8 cellular contexts compared by ENCODE assay signal in the genomic region with DNA sequence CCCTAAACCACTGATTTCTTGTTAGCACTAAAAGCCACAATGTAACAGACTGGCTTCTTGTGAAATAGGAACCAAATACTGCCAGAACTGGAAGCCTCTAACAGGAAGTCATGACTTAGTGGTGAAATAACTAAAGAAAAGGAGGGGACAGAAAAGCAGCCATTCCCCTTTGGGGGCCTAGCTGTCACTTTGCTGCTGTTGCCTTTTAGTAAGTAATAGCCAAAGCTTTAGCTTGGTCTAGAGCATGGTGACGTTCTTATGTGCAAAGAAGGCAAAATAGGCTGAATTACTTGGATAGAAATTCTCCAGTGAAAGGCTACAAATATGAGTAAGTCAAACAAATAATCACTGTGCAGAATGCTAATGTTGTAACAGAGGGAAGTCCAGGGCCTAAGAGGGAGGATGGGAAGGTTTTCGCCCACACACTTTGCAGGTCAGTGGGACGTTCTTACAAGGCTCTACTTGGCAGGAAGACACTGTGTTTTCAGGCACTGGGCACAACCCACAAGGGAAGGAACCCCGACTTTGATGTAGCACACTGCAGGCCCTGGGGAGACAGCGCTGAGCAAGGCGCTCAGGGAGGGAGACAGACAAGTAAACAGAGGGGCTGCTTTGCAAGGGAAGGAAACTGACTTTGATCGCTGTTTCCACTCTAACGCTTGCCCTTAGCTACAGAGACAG. TPM values are rescaled to one million over a fixed set of nuclear protein-coding genes. Genes with fewer than 3 reads are reported as not detected.
DNase-seq lines count a peak whose midpoint lies in the region; ATAC-seq and TF ChIP-seq lines count a peak whose summit lies in the region.

No MANE protein-coding gene starts in this region.

- TF ChIP-seq CTCF in progenitor cell of endocrine pancreas (IDR thresholded peaks at IDR 0.05; ENCODE audit: unreplicated experiment), result no peak

- ATAC-seq in GM21786 (IDR thresholded peaks at IDR 0.05; ENCODE audit: unreplicated experiment) (peak; percentile 41), GM19455 (IDR thresholded peaks at IDR 0.05; ENCODE audit: unreplicated experiment) (no peak)

- peaks cover 19% of the 10 kb centered on the region for H3K9me3 Mint-ChIP-seq in progenitor cell of endocrine pancreas (ENCODE audit: low read depth)

- H3K4me2 ChIP-seq in trophoblast cell (ENCODE audit: low read length), result no peak overlapping the region

- no peaks in the 10 kb centered on the region for H3K4me1 Mint-ChIP-seq in progenitor cell of endocrine pancreas (ENCODE audit: low read depth)

- H3K79me1 ChIP-seq in trophoblast cell (ENCODE audit: low read length), result no peaks in the 10 kb centered on the region

- no peak overlapping the region for H2BK120ac ChIP-seq in trophoblast cell (ENCODE audit: insufficient read depth, low read length, poor library complexity)

- peak; percentile 60 for DNase-seq in SKM-1 treated with dmso at 0.1 percent for 144 hours (lab: John Stamatoyannopoulos, UW; ENCODE audit: unreplicated experiment)
- DNase-seq in epithelial cell of prostate (ENCODE audit: low read depth, low spot score), result no peak
- DNase-seq in trophoblast cell, result peak; percentile 40 to 55
- no peak for DNase-seq in progenitor cell of endocrine pancreas (ENCODE audit: low spot score, unreplicated experiment)
- no peak for DNase-seq in epidermal melanocyte (ENCODE audit: insufficient read length, low spot score)
- no peak for DNase-seq in T1000 (lab: John Stamatoyannopoulos, UW)

- H3K36me3 Mint-ChIP-seq in progenitor cell of endocrine pancreas (ENCODE audit: insufficient read depth), result no peaks in the 10 kb centered on the region

- peak overlapping the region; percentile 39 for H4K91ac ChIP-seq in trophoblast cell (ENCODE audit: low read depth, low read length)

- H3K79me2 ChIP-seq in trophoblast cell (ENCODE audit: control insufficient read depth, insufficient read depth, low read length, poor library complexity), result no peaks in the 10 kb centered on the region

- no peaks in the 10 kb centered on the region for H3K9me3 ChIP-seq in trophoblast cell (ENCODE audit: insufficient read depth, low read depth, low read length)

- H2BK5ac ChIP-seq in trophoblast cell (ENCODE audit: low read depth, low read length, poor library complexity), result no peak overlapping the region

- no peak overlapping the region for H3K4ac ChIP-seq in trophoblast cell (ENCODE audit: low read depth, low read length)

- H3K14ac ChIP-seq in trophoblast cell (ENCODE audit: low read length), result no peak overlapping the region

- WGBS in trophoblast cell (ENCODE audit: extremely low coverage, insufficient coverage, insufficient read length), result no CpG with 5 or more reads among the region's 8 CpGs

- H3K27me3 Mint-ChIP-seq in progenitor cell of endocrine pancreas, result peaks cover 3% of the 10 kb centered on the region

- H2AK5ac ChIP-seq in trophoblast cell (ENCODE audit: low read length), result no peak overlapping the region

- H4K12ac ChIP-seq in trophoblast cell (ENCODE audit: low read depth, low read length), result no peak overlapping the region

- H3K36me3 ChIP-seq in trophoblast cell (ENCODE audit: control insufficient read depth in 1 of 2, insufficient read depth in 2 of 2, low read length in 2 of 2), result no peaks in the 10 kb centered on the region

- H3K4me3 ChIP-seq in trophoblast cell (ENCODE audit: low read depth, low read length), result no peak overlapping the region

- H3K27ac ChIP-seq in epithelial cell of prostate (peak overlapping the region; percentile 64), trophoblast cell (ENCODE audit: low read depth, low read length) (no peak overlapping the region)

- no peak overlapping the region for H4K8ac ChIP-seq in trophoblast cell (ENCODE audit: low read depth, low read length)

- H3K18ac ChIP-seq in trophoblast cell (ENCODE audit: low read length), result no peak overlapping the region

- H2BK12ac ChIP-seq in trophoblast cell (ENCODE audit: low read length), result peak overlapping the region; percentile 8

- H3K4me1 ChIP-seq in trophoblast cell (ENCODE audit: control insufficient read depth in 1 of 2, insufficient read depth in 2 of 2, low read length in 2 of 2), result peaks cover 0 to 3% of the 10 kb centered on the region in 2 experiments

- no peak overlapping the region for H3K23ac ChIP-seq in trophoblast cell (ENCODE audit: low read length)

- no peak overlapping the region for H2AFZ ChIP-seq in trophoblast cell (ENCODE audit: insufficient read depth, low read length, poor library complexity)

- H3K4me3 Mint-ChIP-seq in progenitor cell of endocrine pancreas (ENCODE audit: low read depth), result no peak overlapping the region

- no peak overlapping the region for H3K9ac ChIP-seq in trophoblast cell (ENCODE audit: low read length)

- H3K27ac Mint-ChIP-seq in progenitor cell of endocrine pancreas, result no peak overlapping the region

- H3K27me3 ChIP-seq in trophoblast cell (ENCODE audit: insufficient read depth, low read length), result no peaks in the 10 kb centered on the region

RNA-seq across cellular contexts. Expression of a gene that starts 16.6 kb away (rescaled TPM):
- polyA plus RNA-seq in trophoblast cell (2013), result 0.29 and 0.31 TPM in 2 replicates
- total RNA-seq in progenitor cell of endocrine pancreas, result 0.13 and 0.14 TPM in 2 replicates

RNA-seq across cellular contexts. Expression of a gene that starts 28.4 kb away (rescaled TPM):
- polyA plus RNA-seq in trophoblast cell (2013), result 42.6 and 47.6 TPM in 2 replicates
- 58.5 and 61.0 TPM in 2 replicates for total RNA-seq in progenitor cell of endocrine pancreas

Comparison
In these comparisons a context has a peak if more than half of its experiments do, and no peak if none do; other contexts are left out.
1. DNase-seq: peak in SKM-1 treated with dmso at 0.1 percent for 144 hours (single experiment) and trophoblast cell (2 of 2); none in epithelial cell of prostate (single experiment), progenitor cell of endocrine pancreas (single experiment), epidermal melanocyte (single experiment) and T1000 (single experiment).